ENCODE assay signal across 8 cellular contexts in the genomic region with DNA sequence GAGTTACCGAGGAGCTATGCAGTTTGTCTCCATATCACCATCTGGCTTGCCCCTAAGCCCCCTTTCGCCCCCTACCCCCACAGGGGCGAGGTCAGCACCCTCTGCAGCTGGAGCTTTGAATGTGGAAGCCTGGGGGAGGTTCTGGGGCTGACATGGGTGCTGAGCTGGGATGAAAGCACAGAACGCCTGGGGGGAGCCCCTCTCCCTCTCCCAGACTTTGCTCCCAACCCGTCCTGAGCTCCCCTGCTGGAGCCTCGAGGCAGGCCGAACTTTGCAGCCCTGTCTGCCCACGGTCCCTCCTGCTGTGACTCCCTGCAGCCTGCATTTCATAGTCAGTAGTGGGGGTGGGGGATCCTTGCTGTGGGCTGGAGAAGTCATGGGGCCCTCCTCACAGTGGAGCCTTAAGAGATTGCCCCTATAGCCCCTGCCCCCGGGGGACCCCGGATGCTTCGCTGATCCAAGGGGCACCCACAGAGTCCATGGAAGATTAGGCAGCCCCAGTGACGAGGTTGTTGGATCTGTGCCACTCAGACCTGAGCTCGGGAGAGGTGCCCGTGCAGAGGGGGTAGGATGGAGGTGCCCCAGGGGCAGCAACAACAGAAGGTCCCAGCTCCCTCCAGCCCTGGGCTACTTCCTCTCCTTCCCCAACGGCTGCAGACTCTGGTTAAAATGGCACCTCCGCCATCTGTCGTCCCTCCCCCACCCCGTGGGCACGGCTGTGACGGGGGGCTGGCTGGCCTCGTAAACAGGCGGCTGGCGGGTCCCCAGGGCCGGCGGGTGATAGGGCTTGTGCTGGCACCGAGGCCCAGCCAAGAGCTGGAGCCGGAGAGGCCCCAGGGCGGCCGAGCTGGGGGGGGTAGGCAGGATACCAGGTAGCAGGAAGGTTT.
DNase-seq lines count a peak whose midpoint lies in the region; ATAC-seq and FAIRE-seq lines count a peak whose summit lies in the region.

No MANE protein-coding gene starts in this region.

- FAIRE-seq in HTR-8/SVneo (lab: Jason Lieb, UNC): no peak

- H3K36me3 ChIP-seq in iPS-15b (ENCODE audit: control insufficient read depth, insufficient read depth, low read length): no peaks in the 10 kb centered on the region

- DNase-seq in DMS79 treated with DMSO at 0.1 percent for 48 hours (lab: John Stamatoyannopoulos, UW): peak; percentile 68
- DNase-seq in NCI-H1694 (lab: John Stamatoyannopoulos, UW): peak; percentile 80
- DNase-seq in activated gamma-delta T cell (lab: John Stamatoyannopoulos, UW): peak; percentile 34
- DNase-seq in stimulated activated CD4-positive, alpha-beta T cell treated with anti-CD3 and anti-CD28 coated beads, Interleukin-15, amount 100 ng/mL, for 24 hours: peak; percentile 39
- no peak for DNase-seq in HTR-8/SVneo (ENCODE audit: insufficient read length, low spot score)
- DNase-seq in AG08396 (ENCODE audit: low spot score): no peak

- H3K9ac ChIP-seq in iPS-15b (ENCODE audit: low read depth, low read length): no peak overlapping the region

- no peaks in the 10 kb centered on the region for H3K4me1 ChIP-seq in iPS-15b (ENCODE audit: control insufficient read depth, insufficient read depth, low read length)

- no peak for ATAC-seq in GM21619 (IDR thresholded peaks at IDR 0.05; ENCODE audit: unreplicated experiment)

- H3K9me3 ChIP-seq in iPS-15b (ENCODE audit: control insufficient read depth, insufficient read depth, low read length): no peaks in the 10 kb centered on the region

- peak overlapping the region; percentile 41 for H3K4me3 ChIP-seq in iPS-15b (ENCODE audit: low read depth, low read length)

- H3K27me3 ChIP-seq in iPS-15b (ENCODE audit: control insufficient read depth, insufficient read depth, low read length): peaks cover 25% of the 10 kb centered on the region

Comparison
In these comparisons a context has a peak if more than half of its experiments do, and no peak if none do; other contexts are left out.
1. DNase-seq: peak in DMS79 treated with DMSO at 0.1 percent for 48 hours (single experiment), NCI-H1694 (single experiment), activated gamma-delta T cell (single experiment) and stimulated activated CD4-positive, alpha-beta T cell treated with anti-CD3 and anti-CD28 coated beads, Interleukin-15, amount 100 ng/mL, for 24 hours (single experiment); none in HTR-8/SVneo (single experiment) and AG08396 (single experiment).